In genomic region chr3:150848864-150849263, GRCh38 we compare ENCODE assay signal across 32 cellular contexts. TPM values are rescaled to one million over a fixed set of nuclear protein-coding genes. Genes with fewer than 3 reads are reported as not detected.
"Had no signal": no experiment of that assay in that cellular context is flagged by ENCODE, and none has a peak within 500 bp of the region (broad histone marks: within the 10 kb centered on the region; RNA-seq: fewer than 3 reads in every experiment).

No MANE protein-coding gene starts in this region.

- H3K4me1 ChIP-seq: stomach, suprapubic skin, upper lobe of right lung had no signal

- H3K9me3 ChIP-seq: testis, thoracic aorta, thyroid gland, tibial artery, upper lobe of right lung, vagina had no signal

- H3K4me1 Mint-ChIP-seq: stimulated activated effector memory CD8-positive, alpha-beta T cell treated with anti-CD3 and anti-CD28 coated beads, Interleukin-12 subunit alpha, Interleukin-12 subunit beta, amount 100 ng/mL, for 72 hours; stimulated activated memory B cell treated with anti-CD40 and anti-IgM and Interleukin-4, amounts not matched to agents 10 μg/mL and 1 μg/mL and 100 μg/mL, for 72 hours; stimulated activated naive CD8-positive, alpha-beta T cell treated with anti-CD3 and anti-CD28 coated beads, Interleukin-15, amount 100 ng/mL, for 72 hours had no signal

- H3K36me3 ChIP-seq: stomach, suprapubic skin, thoracic aorta, thyroid gland, tibial artery, tibial nerve, transverse colon, upper lobe of left lung, upper lobe of right lung, uterus, vagina had no signal

- H3K27ac Mint-ChIP-seq: stimulated activated effector memory CD8-positive, alpha-beta T cell treated with anti-CD3 and anti-CD28 coated beads, Interleukin-12 subunit alpha, Interleukin-12 subunit beta, amount 100 ng/mL, for 72 hours; stimulated activated memory B cell treated with anti-CD40 and anti-IgM and Interleukin-4, amounts not matched to agents 10 μg/mL and 1 μg/mL and 100 μg/mL, for 72 hours; stimulated activated naive B cell treated with anti-CD40 and anti-IgM and Interleukin-4, amounts not matched to agents 10 μg/mL and 1 μg/mL and 100 μg/mL, for 72 hours; stimulated activated naive CD8-positive, alpha-beta T cell treated with anti-CD3 and anti-CD28 coated beads, Interleukin-15, amount 100 ng/mL, for 72 hours; stimulated activated naive CD8-positive, alpha-beta T cell treated with anti-CD3 and anti-CD28 coated beads, Interleukin-15, Interleukin-2, amounts not matched to agents 100 ng/mL and 50 ng/mL, for 24 hours; type B pancreatic cell had no signal

- H3K27me3 Mint-ChIP-seq: stimulated activated naive B cell treated with anti-CD40 and anti-IgM and Interleukin-4, amounts not matched to agents 10 μg/mL and 1 μg/mL and 100 μg/mL, for 72 hours; stimulated activated naive CD8-positive, alpha-beta T cell treated with anti-CD3 and anti-CD28 coated beads, Interleukin-15, amount 100 ng/mL, for 72 hours; type B pancreatic cell had no signal

- H3K4me3 Mint-ChIP-seq: stimulated activated effector memory CD8-positive, alpha-beta T cell treated with anti-CD3 and anti-CD28 coated beads, Interleukin-12 subunit alpha, Interleukin-12 subunit beta, amount 100 ng/mL, for 72 hours; stimulated activated memory B cell treated with anti-CD40 and anti-IgM and Interleukin-4, amounts not matched to agents 10 μg/mL and 1 μg/mL and 100 μg/mL, for 72 hours; stimulated activated naive B cell treated with anti-CD40 and anti-IgM and Interleukin-4, amounts not matched to agents 10 μg/mL and 1 μg/mL and 100 μg/mL, for 72 hours; stimulated activated naive CD8-positive, alpha-beta T cell treated with anti-CD3 and anti-CD28 coated beads, Interleukin-15, amount 100 ng/mL, for 72 hours; stimulated activated naive CD8-positive, alpha-beta T cell treated with anti-CD3 and anti-CD28 coated beads, Interleukin-15, Interleukin-2, amounts not matched to agents 100 ng/mL and 50 ng/mL, for 24 hours; type B pancreatic cell had no signal

- H3K9me3 Mint-ChIP-seq: stimulated activated effector memory CD8-positive, alpha-beta T cell treated with anti-CD3 and anti-CD28 coated beads, Interleukin-12 subunit alpha, Interleukin-12 subunit beta, amount 100 ng/mL, for 72 hours; type B pancreatic cell had no signal

- H3K27me3 ChIP-seq: stomach, suprapubic skin, testis, thyroid gland, tibial artery, tibial nerve, transverse colon, upper lobe of left lung, upper lobe of right lung, uterus, vagina had no signal

- ATAC-seq: stimulated activated effector memory CD8-positive, alpha-beta T cell treated with anti-CD3 and anti-CD28 coated beads, Interleukin-12 subunit alpha, Interleukin-12 subunit beta, amount 100 ng/mL, for 72 hours; stimulated activated memory B cell treated with anti-CD40 and anti-IgM and Interleukin-4, amounts not matched to agents 10 μg/mL and 1 μg/mL and 100 μg/mL, for 72 hours; stimulated activated naive B cell treated with anti-CD40 and anti-IgM and Interleukin-4, amounts not matched to agents 10 μg/mL and 1 μg/mL and 100 μg/mL, for 72 hours; stimulated activated naive CD8-positive, alpha-beta T cell treated with anti-CD3 and anti-CD28 coated beads, Interleukin-15, amount 100 ng/mL, for 72 hours; stimulated activated naive CD8-positive, alpha-beta T cell treated with anti-CD3 and anti-CD28 coated beads, Interleukin-15, Interleukin-2, amounts not matched to agents 100 U/mL and 50 U/mL, for 24 hours; upper lobe of right lung had no signal

- DNase-seq: stimulated activated CD4-positive, alpha-beta T cell treated with anti-CD3 and anti-CD28 coated beads, Interleukin-2, amount 100 ng/mL, for 48 hours; stimulated activated CD4-positive, alpha-beta T cell treated with anti-CD3 and anti-CD28 coated beads, Interleukin-4, amount 100 ng/mL, for 1 hour; stimulated activated CD4-positive, alpha-beta T cell treated with anti-CD3 and anti-CD28 coated beads, Interleukin-4, amount 100 ng/mL, for 24 hours; stimulated activated CD4-positive, alpha-beta T cell treated with anti-CD3 and anti-CD28 coated beads, Interleukin-4, amount 100 ng/mL, for 4 hours; stimulated activated CD8-positive, alpha-beta memory T cell treated with anti-CD3 and anti-CD28 coated beads, Interleukin-4, amount 100 ng/mL, for 48 hours; stimulated activated naive B cell treated with anti-CD40 and anti-IgM and Interleukin-4, amounts not matched to agents 10 μg/mL and 1 μg/mL and 100 μg/mL, for 72 hours; stimulated activated naive CD4-positive, alpha-beta T cell; stimulated activated naive CD4-positive, alpha-beta T cell treated with Interleukin-2 at 50 U/mL for 16 hours; stimulated activated naive CD8-positive, alpha-beta T cell treated with anti-CD3 and anti-CD28 coated beads, Interleukin-15, amount 100 ng/mL, for 72 hours; stimulated activated naive CD8-positive, alpha-beta T cell treated with anti-CD3 and anti-CD28 coated beads, Interleukin-15, Interleukin-2, amounts not matched to agents 100 U/mL and 50 U/mL, for 24 hours; stomach; substantia nigra; testis; thyroid gland; tibial artery; transverse colon; trophoblast cell; upper lobe of left lung; upper lobe of right lung; uterus had no signal

- H3K4me3 ChIP-seq: stomach, suprapubic skin, testis, thoracic aorta, thyroid gland, tibial artery, tibial nerve, transverse colon, upper lobe of left lung, upper lobe of right lung, uterus, vagina had no signal

- H3K27ac ChIP-seq: stomach, suprapubic skin, testis, thoracic aorta, thyroid gland, tibial artery, tibial nerve, transverse colon, upper lobe of left lung, upper lobe of right lung, uterus, vagina had no signal

- H3K36me3 Mint-ChIP-seq: stimulated activated effector memory CD8-positive, alpha-beta T cell treated with anti-CD3 and anti-CD28 coated beads, Interleukin-12 subunit alpha, Interleukin-12 subunit beta, amount 100 ng/mL, for 72 hours; stimulated activated memory B cell treated with anti-CD40 and anti-IgM and Interleukin-4, amounts not matched to agents 10 μg/mL and 1 μg/mL and 100 μg/mL, for 72 hours; type B pancreatic cell had no signal

RNA-seq across cellular contexts. Expression of gene MINDY4B, which starts 56.4 kb away (rescaled TPM):
- total RNA-seq: stomach, subcutaneous adipose tissue, suprapubic skin, temporal lobe, testis, thoracic aorta, thyroid gland, tibial nerve, transverse colon, upper lobe of left lung, upper lobe of right lung, ureter, urinary bladder, uterus, vagina had no signal
